Comparison of ENCODE assay signal across 1 cellular context in the genomic region with DNA sequence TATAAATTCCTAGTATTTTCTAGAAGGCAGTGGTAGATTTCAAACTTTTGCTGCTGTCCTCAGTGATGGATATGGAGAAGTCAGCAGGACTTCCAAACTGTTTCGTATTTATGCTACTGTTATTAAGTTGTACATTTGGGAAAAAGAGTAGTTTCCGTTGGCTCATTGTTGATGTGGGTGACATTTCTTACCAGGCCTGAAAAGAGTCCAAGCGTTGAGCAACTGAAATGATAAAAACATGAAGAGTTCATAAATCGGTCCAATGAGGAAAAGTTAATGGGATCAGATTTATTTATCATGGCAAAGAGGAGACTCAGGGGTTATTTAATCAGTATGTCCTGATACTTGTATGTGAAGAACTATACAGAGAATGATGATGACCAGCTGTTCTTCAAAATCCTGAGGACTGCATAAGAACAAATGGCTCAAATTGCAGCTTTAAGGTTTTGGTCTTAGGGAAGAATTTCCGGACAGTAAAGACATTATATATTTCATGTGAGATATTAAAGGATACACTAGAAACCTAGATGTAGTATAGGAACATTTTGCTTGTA.
TF ChIP-seq lines count a peak whose summit lies in the region.

No MANE protein-coding gene starts in this region.

TF ChIP-seq in GM23338, 12 proteins besides CTCF, POLR2A, EP300 and RAD21 (continued from another document):
- TF ChIP-seq, protein P1, sequence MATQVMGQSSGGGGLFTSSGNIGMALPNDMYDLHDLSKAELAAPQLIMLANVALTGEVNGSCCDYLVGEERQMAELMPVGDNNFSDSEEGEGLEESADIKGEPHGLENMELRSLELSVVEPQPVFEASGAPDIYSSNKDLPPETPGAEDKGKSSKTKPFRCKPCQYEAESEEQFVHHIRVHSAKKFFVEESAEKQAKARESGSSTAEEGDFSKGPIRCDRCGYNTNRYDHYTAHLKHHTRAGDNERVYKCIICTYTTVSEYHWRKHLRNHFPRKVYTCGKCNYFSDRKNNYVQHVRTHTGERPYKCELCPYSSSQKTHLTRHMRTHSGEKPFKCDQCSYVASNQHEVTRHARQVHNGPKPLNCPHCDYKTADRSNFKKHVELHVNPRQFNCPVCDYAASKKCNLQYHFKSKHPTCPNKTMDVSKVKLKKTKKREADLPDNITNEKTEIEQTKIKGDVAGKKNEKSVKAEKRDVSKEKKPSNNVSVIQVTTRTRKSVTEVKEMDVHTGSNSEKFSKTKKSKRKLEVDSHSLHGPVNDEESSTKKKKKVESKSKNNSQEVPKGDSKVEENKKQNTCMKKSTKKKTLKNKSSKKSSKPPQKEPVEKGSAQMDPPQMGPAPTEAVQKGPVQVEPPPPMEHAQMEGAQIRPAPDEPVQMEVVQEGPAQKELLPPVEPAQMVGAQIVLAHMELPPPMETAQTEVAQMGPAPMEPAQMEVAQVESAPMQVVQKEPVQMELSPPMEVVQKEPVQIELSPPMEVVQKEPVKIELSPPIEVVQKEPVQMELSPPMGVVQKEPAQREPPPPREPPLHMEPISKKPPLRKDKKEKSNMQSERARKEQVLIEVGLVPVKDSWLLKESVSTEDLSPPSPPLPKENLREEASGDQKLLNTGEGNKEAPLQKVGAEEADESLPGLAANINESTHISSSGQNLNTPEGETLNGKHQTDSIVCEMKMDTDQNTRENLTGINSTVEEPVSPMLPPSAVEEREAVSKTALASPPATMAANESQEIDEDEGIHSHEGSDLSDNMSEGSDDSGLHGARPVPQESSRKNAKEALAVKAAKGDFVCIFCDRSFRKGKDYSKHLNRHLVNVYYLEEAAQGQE (IDR thresholded peaks at IDR 0.05; ENCODE audit: unreplicated experiment), result no peak
- TF ChIP-seq, protein P2, sequence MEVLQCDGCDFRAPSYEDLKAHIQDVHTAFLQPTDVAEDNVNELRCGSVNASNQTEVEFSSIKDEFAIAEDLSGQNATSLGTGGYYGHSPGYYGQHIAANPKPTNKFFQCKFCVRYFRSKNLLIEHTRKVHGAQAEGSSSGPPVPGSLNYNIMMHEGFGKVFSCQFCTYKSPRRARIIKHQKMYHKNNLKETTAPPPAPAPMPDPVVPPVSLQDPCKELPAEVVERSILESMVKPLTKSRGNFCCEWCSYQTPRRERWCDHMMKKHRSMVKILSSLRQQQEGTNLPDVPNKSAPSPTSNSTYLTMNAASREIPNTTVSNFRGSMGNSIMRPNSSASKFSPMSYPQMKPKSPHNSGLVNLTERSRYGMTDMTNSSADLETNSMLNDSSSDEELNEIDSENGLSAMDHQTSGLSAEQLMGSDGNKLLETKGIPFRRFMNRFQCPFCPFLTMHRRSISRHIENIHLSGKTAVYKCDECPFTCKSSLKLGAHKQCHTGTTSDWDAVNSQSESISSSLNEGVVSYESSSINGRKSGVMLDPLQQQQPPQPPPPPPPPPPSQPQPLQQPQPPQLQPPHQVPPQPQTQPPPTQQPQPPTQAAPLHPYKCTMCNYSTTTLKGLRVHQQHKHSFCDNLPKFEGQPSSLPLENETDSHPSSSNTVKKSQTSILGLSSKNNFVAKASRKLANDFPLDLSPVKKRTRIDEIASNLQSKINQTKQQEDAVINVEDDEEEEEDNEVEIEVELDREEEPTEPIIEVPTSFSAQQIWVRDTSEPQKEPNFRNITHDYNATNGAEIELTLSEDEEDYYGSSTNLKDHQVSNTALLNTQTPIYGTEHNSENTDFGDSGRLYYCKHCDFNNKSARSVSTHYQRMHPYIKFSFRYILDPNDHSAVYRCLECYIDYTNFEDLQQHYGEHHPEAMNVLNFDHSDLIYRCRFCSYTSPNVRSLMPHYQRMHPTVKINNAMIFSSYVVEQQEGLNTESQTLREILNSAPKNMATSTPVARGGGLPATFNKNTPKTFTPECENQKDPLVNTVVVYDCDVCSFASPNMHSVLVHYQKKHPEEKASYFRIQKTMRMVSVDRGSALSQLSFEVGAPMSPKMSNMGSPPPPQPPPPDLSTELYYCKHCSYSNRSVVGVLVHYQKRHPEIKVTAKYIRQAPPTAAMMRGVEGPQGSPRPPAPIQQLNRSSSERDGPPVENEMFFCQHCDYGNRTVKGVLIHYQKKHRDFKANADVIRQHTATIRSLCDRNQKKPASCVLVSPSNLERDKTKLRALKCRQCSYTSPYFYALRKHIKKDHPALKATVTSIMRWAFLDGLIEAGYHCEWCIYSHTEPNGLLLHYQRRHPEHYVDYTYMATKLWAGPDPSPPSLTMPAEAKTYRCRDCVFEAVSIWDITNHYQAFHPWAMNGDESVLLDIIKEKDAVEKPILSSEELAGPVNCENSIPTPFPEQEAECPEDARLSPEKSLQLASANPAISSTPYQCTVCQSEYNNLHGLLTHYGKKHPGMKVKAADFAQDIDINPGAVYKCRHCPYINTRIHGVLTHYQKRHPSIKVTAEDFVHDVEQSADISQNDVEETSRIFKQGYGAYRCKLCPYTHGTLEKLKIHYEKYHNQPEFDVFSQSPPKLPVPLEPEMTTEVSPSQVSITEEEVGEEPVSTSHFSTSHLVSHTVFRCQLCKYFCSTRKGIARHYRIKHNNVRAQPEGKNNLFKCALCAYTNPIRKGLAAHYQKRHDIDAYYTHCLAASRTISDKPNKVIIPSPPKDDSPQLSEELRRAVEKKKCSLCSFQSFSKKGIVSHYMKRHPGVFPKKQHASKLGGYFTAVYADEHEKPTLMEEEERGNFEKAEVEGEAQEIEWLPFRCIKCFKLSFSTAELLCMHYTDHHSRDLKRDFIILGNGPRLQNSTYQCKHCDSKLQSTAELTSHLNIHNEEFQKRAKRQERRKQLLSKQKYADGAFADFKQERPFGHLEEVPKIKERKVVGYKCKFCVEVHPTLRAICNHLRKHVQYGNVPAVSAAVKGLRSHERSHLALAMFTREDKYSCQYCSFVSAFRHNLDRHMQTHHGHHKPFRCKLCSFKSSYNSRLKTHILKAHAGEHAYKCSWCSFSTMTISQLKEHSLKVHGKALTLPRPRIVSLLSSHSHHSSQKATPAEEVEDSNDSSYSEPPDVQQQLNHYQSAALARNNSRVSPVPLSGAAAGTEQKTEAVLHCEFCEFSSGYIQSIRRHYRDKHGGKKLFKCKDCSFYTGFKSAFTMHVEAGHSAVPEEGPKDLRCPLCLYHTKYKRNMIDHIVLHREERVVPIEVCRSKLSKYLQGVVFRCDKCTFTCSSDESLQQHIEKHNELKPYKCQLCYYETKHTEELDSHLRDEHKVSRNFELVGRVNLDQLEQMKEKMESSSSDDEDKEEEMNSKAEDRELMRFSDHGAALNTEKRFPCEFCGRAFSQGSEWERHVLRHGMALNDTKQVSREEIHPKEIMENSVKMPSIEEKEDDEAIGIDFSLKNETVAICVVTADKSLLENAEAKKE (CRISPR knock-in tag; IDR thresholded peaks at IDR 0.05), result no peak
- TF ChIP-seq, protein P3, sequence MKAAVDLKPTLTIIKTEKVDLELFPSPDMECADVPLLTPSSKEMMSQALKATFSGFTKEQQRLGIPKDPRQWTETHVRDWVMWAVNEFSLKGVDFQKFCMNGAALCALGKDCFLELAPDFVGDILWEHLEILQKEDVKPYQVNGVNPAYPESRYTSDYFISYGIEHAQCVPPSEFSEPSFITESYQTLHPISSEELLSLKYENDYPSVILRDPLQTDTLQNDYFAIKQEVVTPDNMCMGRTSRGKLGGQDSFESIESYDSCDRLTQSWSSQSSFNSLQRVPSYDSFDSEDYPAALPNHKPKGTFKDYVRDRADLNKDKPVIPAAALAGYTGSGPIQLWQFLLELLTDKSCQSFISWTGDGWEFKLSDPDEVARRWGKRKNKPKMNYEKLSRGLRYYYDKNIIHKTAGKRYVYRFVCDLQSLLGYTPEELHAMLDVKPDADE (IDR thresholded peaks at IDR 0.05), result no peak
- TF ChIP-seq STAT1 (IDR thresholded peaks at IDR 0.05; ENCODE audit: unreplicated experiment) (no peak), JUNB (IDR thresholded peaks at IDR 0.05; ENCODE audit: unreplicated experiment) (no peak), NANOG (IDR thresholded peaks at IDR 0.05; ENCODE audit: borderline replicate concordance) (no peak), CREB1 (CRISPR knock-in tag; IDR thresholded peaks at IDR 0.05; ENCODE audit: low read depth) (no peak), POLR2AphosphoS5 (IDR thresholded peaks at IDR 0.05; ENCODE audit: low read depth) (no peak), EZH2 (IDR thresholded peaks at IDR 0.05; ENCODE audit: low read depth, unreplicated experiment) (no peak), ZNF114 (CRISPR knock-in tag; IDR thresholded peaks at IDR 0.05) (no peak)
